In the genomic region with DNA sequence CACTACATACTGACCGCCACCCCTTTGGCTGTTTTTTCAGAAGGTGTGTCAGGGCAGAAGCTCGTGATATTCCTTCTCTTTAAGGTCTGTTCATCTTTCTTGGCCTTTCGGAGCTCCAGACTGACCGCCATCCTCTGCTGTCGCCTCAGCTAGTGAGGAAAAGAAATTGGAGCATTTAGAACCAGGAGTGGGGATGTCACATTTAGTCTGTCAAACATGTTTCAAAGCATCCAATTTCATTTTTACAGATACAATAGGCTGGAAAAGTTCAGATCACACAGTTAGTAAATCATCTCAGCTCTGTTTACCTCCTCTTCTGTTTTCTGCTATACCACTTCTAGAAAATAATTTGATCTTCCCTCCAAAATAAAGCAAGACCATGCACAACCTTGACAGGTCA, we compare ENCODE assay signal across 2 cellular contexts.
A peak's percentile ranks its signal among the peaks of the same experiment; 100 is the strongest.
TF ChIP-seq lines count a peak whose summit lies in the region.

No MANE protein-coding gene starts in this region.

TF ChIP-seq in A549, 52 proteins besides CTCF, POLR2A, EP300 and RAD21:
- 0 out of 2 replicates have a peak, but pooled peaks have one; percentile 52 for TF ChIP-seq KDM1A (IDR thresholded peaks at IDR 0.05; ENCODE audit: low read depth)
- no peak for TF ChIP-seq HOXB13 (CRISPR knock-in tag; IDR thresholded peaks at IDR 0.05; ENCODE audit: low read depth)

TF ChIP-seq in K562, 482 proteins besides CTCF, POLR2A, EP300 and RAD21:
- TF ChIP-seq ZNF707 (CRISPR knock-in tag; conservative IDR thresholded peaks at IDR 0.05): peak; percentile 94
- TF ChIP-seq, protein P1, sequence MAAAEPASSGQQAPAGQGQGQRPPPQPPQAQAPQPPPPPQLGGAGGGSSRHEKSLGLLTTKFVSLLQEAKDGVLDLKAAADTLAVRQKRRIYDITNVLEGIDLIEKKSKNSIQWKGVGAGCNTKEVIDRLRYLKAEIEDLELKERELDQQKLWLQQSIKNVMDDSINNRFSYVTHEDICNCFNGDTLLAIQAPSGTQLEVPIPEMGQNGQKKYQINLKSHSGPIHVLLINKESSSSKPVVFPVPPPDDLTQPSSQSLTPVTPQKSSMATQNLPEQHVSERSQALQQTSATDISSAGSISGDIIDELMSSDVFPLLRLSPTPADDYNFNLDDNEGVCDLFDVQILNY (CRISPR knock-in tag; IDR thresholded peaks at IDR 0.05): no peak
